ENCODE assay signal across 18 cellular contexts in the genomic region with DNA sequence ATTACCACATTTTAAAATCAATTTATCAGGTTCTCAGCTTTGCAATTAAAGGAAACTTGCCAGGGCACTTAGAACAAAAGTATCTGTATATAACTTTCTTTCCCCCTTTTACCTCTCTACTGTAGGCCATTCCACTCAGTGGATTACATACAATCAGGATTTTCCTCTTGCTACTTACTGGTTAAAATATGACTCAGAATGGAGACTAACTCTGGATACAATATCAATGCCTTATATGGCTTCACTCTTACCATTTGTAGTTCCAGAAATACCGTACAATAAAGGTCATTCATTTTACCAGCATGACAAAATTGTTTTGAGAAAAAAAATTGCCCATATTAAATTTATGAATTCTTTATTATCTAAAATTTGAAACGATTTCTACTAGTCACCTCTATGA.
DNase-seq lines count a peak whose midpoint lies in the region; ATAC-seq and TF ChIP-seq lines count a peak whose summit lies in the region.
"Had no signal": no experiment of that assay in that cellular context is flagged by ENCODE, and none has a peak within 500 bp of the region (broad histone marks: within the 10 kb centered on the region; RNA-seq: fewer than 3 reads in every experiment).

No MANE protein-coding gene starts in this region.

- no peaks in the 10 kb centered on the region for H4K20me1 ChIP-seq in fibroblast of lung (ENCODE audit: control insufficient read depth, extremely low read depth, insufficient read depth, low read length)
- H4K20me1 ChIP-seq in MM.1S (ENCODE audit: insufficient read depth, low read length): no peaks in the 10 kb centered on the region

- no peaks in the 10 kb centered on the region for H3K79me2 ChIP-seq in fibroblast of lung (ENCODE audit: control insufficient read depth, insufficient read depth, low read length)
- no peaks in the 10 kb centered on the region for H3K79me2 ChIP-seq in MM.1S (ENCODE audit: low read length)

- H3K4me3 ChIP-seq in fibroblast of lung (replicated peaks in 1 of 4; ENCODE audit: control extremely low read depth in 1 of 4, insufficient read depth in 1 of 4, low read depth in 3 of 4, low read length in 4 of 4): no peak overlapping the region
- H3K4me3 ChIP-seq in skeletal muscle satellite cell (ENCODE audit: low read length): no peak overlapping the region
- H3K4me3 ChIP-seq in MM.1S (ENCODE audit: low read length): no peak overlapping the region
- H3K4me3 ChIP-seq: body of pancreas, heart right ventricle, upper lobe of left lung had no signal

- H2AFZ ChIP-seq in fibroblast of lung (ENCODE audit: low read length): no peak overlapping the region
- H2AFZ ChIP-seq in MM.1S (ENCODE audit: low read length): no peak overlapping the region

- peaks cover 2% of the 10 kb centered on the region for H3K4me1 ChIP-seq in fibroblast of lung (ENCODE audit: control insufficient read depth, extremely low read depth, insufficient read depth, low read length)
- H3K4me1 ChIP-seq in skeletal muscle satellite cell (ENCODE audit: control insufficient read depth, insufficient read depth, low read length): peaks cover 52% of the 10 kb centered on the region
- H3K4me1 ChIP-seq in MM.1S (ENCODE audit: low read length): no peaks in the 10 kb centered on the region
- H3K4me1 ChIP-seq: body of pancreas, heart right ventricle, upper lobe of left lung had no signal

- H3K27ac ChIP-seq in fibroblast of lung (ENCODE audit: insufficient read depth, low read length) (peak overlapping the region; percentile 71), MM.1S (ENCODE audit: low read length) (no peak overlapping the region)
- H3K27ac ChIP-seq: body of pancreas, heart right ventricle, upper lobe of left lung had no signal

- H3K36me3 ChIP-seq in fibroblast of lung (ENCODE audit: control insufficient read depth, insufficient read depth, low read length): no peaks in the 10 kb centered on the region
- H3K36me3 ChIP-seq in skeletal muscle satellite cell (ENCODE audit: insufficient read depth, low read length): no peaks in the 10 kb centered on the region
- H3K36me3 ChIP-seq in MM.1S (replicated peaks; ENCODE audit: insufficient read depth, low read length): no peaks in the 10 kb centered on the region
- H3K36me3 ChIP-seq: heart right ventricle, upper lobe of left lung had no signal

- H3K27me3 ChIP-seq in fibroblast of lung (ENCODE audit: control insufficient read depth, insufficient read depth, low read length): no peaks in the 10 kb centered on the region
- H3K27me3 ChIP-seq in skeletal muscle satellite cell (ENCODE audit: control insufficient read depth, insufficient read depth, low read length): no peaks in the 10 kb centered on the region
- H3K27me3 ChIP-seq in MM.1S (replicated peaks; ENCODE audit: insufficient read depth, low read length): no peaks in the 10 kb centered on the region
- H3K27me3 ChIP-seq: body of pancreas, heart right ventricle, upper lobe of left lung had no signal

- no peaks in the 10 kb centered on the region for H3K9me3 ChIP-seq in fibroblast of lung (ENCODE audit: control insufficient read depth, insufficient read depth, low read depth, low read length)
- H3K9me3 ChIP-seq in skeletal muscle satellite cell (replicated peaks; ENCODE audit: low read length): no peaks in the 10 kb centered on the region
- no peaks in the 10 kb centered on the region for H3K9me3 ChIP-seq in MM.1S (replicated peaks; ENCODE audit: insufficient read depth, low read length)
- H3K9me3 ChIP-seq: body of pancreas, heart right ventricle, upper lobe of left lung had no signal

- ATAC-seq in SK-N-SH treated with all-trans-retinoic acid at 6 μM for 48 hours (peak; percentile 92), GM18520 (IDR thresholded peaks at IDR 0.05; ENCODE audit: unreplicated experiment) (no peak)
- ATAC-seq: activated T-helper 17 cell treated with anti-CD3 and anti-CD28 coated beads, Interleukin-2, amount 50 U/mL, for 72 hours; body of pancreas; effector memory CD8-positive, alpha-beta T cell; heart right ventricle had no signal

- H3K9ac ChIP-seq in fibroblast of lung (ENCODE audit: insufficient read depth, low read length): no peak overlapping the region
- H3K9ac ChIP-seq in skeletal muscle satellite cell (ENCODE audit: low read depth, low read length): peak overlapping the region; percentile 68
- H3K9ac ChIP-seq in MM.1S (ENCODE audit: low read length): no peak overlapping the region

- no peak overlapping the region for H3K4me2 ChIP-seq in fibroblast of lung (ENCODE audit: extremely low read depth, insufficient read depth, low read length)
- H3K4me2 ChIP-seq in skeletal muscle satellite cell (ENCODE audit: low read length): peak overlapping the region; percentile 1
- H3K4me2 ChIP-seq in MM.1S (ENCODE audit: low read depth, low read length): no peak overlapping the region

- H3F3A ChIP-seq in MM.1S (ENCODE audit: insufficient read depth, low read length): no peaks in the 10 kb centered on the region

- DNase-seq in H4 (ENCODE audit: low spot score) (peak; percentile 56), fibroblast of lung (ENCODE audit: low read depth in 2 of 2) (peak; percentile 81 to 96), MM.1S (no peak)
- DNase-seq in stimulated activated naive CD4-positive, alpha-beta T cell treated with Interleukin-2 at 50 U/mL for 16 hours (lab: John Stamatoyannopoulos, UW): no peak
- DNase-seq: activated CD4-positive, alpha-beta T cell treated with anti-CD3 and anti-CD28 coated beads, Interleukin-2, amount 50 U/mL, for 48 hours; body of pancreas; CD4-positive, CD25-positive, alpha-beta regulatory T cell; effector memory CD8-positive, alpha-beta T cell; heart right ventricle; naive B cell; NCI-H2081 treated with DMSO at 0.1 percent for 48 hours; NCI-H82; retina; upper lobe of left lung had no signal

- no peaks in the 10 kb centered on the region for H3K9me2 ChIP-seq in MM.1S (replicated peaks; ENCODE audit: insufficient read depth, low read length)

- TF ChIP-seq CTCF in fibroblast of lung (conservative IDR thresholded peaks at IDR 0.05 in 1 of 2, IDR thresholded peaks at IDR 0.05 in 1 of 2; ENCODE audit: low read depth in 1 of 2, low read length in 2 of 2): no peak
- no peak for TF ChIP-seq CTCF in MM.1S (IDR thresholded peaks at IDR 0.05; ENCODE audit: low read length)

TF ChIP-seq in SK-N-SH treated with all-trans-retinoic acid at 6 μM for 48 hours, 23 proteins besides CTCF, POLR2A, EP300 and RAD21:
- no peak for TF ChIP-seq ZNF565 (CRISPR knock-in tag; conservative IDR thresholded peaks at IDR 0.05; ENCODE audit: low read depth)
- TF ChIP-seq TOX (CRISPR knock-in tag; IDR thresholded peaks at IDR 0.05; ENCODE audit: borderline replicate concordance): 0 out of 2 replicates have a peak, but pooled peaks have one; percentile 3
- no peak for TF ChIP-seq BACH2 (CRISPR knock-in tag; IDR thresholded peaks at IDR 0.05; ENCODE audit: borderline replicate concordance)

Comparison
In these comparisons a context has a peak if more than half of its experiments do, and no peak if none do; other contexts are left out.
1. DNase-seq: peak in H4 (single experiment) and fibroblast of lung (2 of 2); none in stimulated activated naive CD4-positive, alpha-beta T cell treated with Interleukin-2 at 50 U/mL for 16 hours (single experiment) and MM.1S (single experiment).